ENCODE assay signal across 1 cellular context in the genomic region with DNA sequence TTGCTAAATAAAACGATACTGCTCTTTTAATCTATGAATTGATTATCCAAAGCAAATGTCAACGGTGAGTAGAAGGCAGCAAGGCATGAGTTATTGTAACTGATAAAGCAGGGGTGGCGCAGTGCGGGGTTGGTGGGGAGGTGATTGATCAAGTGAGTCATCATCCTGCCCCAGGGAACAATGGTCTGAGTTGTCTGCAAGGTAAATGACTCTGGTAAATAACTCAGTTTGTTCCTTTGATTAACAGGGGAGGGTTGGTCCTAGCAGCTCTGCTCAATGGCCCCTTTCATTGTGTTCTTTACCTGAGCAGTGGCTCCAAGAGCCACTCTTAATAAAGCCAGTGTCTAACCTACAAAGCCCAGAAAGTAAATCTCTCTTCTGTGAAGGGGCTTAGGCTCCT.
A peak's percentile ranks its signal among the peaks of the same experiment; 100 is the strongest.
TF ChIP-seq lines count a peak whose summit lies in the region.
"Not testable (repeated sequence)": the region's sequence is repeated elsewhere in the genome, so short reads cannot be mapped to it uniquely, and the experiment has no call there.

No MANE protein-coding gene starts in this region.

TF ChIP-seq in HepG2, 621 proteins besides CTCF, POLR2A, EP300 and RAD21 (continued from another document and continues in another):
- peak; percentile 86 for TF ChIP-seq TBX2 (CRISPR knock-in tag; IDR thresholded peaks at IDR 0.05; ENCODE audit: borderline replicate concordance)
- peak; percentile 59; the same call in 1 of the 2 replicates for TF ChIP-seq PATZ1 (CRISPR knock-in tag; IDR thresholded peaks at IDR 0.05)
- TF ChIP-seq HMG20A (CRISPR knock-in tag; IDR thresholded peaks at IDR 0.05; ENCODE audit: borderline replicate concordance) = peak; percentile 37; the same call in 1 of the 2 replicates
- TF ChIP-seq JUND (CRISPR knock-in tag; IDR thresholded peaks at IDR 0.05) = peak; percentile 90
- TF ChIP-seq ZNF317 (CRISPR knock-in tag; IDR thresholded peaks at IDR 0.05) = peak; percentile 19; the same call in 1 of the 2 replicates
- peak; percentile 64 for TF ChIP-seq TCF7 (IDR thresholded peaks at IDR 0.05; ENCODE audit: low read depth)
- peak; percentile 96 for TF ChIP-seq SOX5 (CRISPR knock-in tag; IDR thresholded peaks at IDR 0.05; ENCODE audit: borderline replicate concordance)
- TF ChIP-seq TEAD3 (CRISPR knock-in tag; optimal IDR thresholded peaks at IDR 0.05; ENCODE audit: borderline replicate concordance) = peak; percentile 18
- TF ChIP-seq, protein P1, sequence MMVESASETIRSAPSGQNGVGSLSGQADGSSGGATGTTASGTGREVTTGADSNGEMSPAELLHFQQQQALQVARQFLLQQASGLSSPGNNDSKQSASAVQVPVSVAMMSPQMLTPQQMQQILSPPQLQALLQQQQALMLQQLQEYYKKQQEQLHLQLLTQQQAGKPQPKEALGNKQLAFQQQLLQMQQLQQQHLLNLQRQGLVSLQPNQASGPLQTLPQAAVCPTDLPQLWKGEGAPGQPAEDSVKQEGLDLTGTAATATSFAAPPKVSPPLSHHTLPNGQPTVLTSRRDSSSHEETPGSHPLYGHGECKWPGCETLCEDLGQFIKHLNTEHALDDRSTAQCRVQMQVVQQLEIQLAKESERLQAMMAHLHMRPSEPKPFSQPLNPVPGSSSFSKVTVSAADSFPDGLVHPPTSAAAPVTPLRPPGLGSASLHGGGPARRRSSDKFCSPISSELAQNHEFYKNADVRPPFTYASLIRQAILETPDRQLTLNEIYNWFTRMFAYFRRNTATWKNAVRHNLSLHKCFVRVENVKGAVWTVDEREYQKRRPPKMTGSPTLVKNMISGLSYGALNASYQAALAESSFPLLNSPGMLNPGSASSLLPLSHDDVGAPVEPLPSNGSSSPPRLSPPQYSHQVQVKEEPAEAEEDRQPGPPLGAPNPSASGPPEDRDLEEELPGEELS (CRISPR knock-in tag; IDR thresholded peaks at IDR 0.05) = peak; percentile 86
- peak; percentile 75 for TF ChIP-seq ARID5B (CRISPR knock-in tag; IDR thresholded peaks at IDR 0.05)
- 0 out of 2 replicates have a peak, but pooled peaks have one; percentile 38 for TF ChIP-seq HNF1B (CRISPR knock-in tag; IDR thresholded peaks at IDR 0.05)
- peak; percentile 64 for TF ChIP-seq NCOA2 (CRISPR knock-in tag; IDR thresholded peaks at IDR 0.05)
- not testable (repeated sequence) for TF ChIP-seq FOXA1 (IDR thresholded peaks at IDR 0.05)
- TF ChIP-seq FOXA1 (CRISPR knock-in tag; IDR thresholded peaks at IDR 0.05) = peak; percentile 52
- TF ChIP-seq SP5 (CRISPR knock-in tag; IDR thresholded peaks at IDR 0.05; ENCODE audit: borderline replicate concordance, low read depth) = peak; percentile 78; the same call in 1 of the 2 replicates
- TF ChIP-seq MIXL1 (CRISPR knock-in tag; IDR thresholded peaks at IDR 0.05) = peak; percentile 77; the same call in 1 of the 2 replicates
- TF ChIP-seq JUNB (CRISPR knock-in tag; IDR thresholded peaks at IDR 0.05; ENCODE audit: borderline replicate concordance) = peak; percentile 90
- peak; percentile 60; the same call in 1 of the 2 replicates for TF ChIP-seq HNF1A (IDR thresholded peaks at IDR 0.05; ENCODE audit: low read depth)
- peak; percentile 14; the same call in 1 of the 2 replicates for TF ChIP-seq HNF1A (CRISPR knock-in tag; IDR thresholded peaks at IDR 0.05; ENCODE audit: borderline replicate concordance)
- TF ChIP-seq, protein P2, sequence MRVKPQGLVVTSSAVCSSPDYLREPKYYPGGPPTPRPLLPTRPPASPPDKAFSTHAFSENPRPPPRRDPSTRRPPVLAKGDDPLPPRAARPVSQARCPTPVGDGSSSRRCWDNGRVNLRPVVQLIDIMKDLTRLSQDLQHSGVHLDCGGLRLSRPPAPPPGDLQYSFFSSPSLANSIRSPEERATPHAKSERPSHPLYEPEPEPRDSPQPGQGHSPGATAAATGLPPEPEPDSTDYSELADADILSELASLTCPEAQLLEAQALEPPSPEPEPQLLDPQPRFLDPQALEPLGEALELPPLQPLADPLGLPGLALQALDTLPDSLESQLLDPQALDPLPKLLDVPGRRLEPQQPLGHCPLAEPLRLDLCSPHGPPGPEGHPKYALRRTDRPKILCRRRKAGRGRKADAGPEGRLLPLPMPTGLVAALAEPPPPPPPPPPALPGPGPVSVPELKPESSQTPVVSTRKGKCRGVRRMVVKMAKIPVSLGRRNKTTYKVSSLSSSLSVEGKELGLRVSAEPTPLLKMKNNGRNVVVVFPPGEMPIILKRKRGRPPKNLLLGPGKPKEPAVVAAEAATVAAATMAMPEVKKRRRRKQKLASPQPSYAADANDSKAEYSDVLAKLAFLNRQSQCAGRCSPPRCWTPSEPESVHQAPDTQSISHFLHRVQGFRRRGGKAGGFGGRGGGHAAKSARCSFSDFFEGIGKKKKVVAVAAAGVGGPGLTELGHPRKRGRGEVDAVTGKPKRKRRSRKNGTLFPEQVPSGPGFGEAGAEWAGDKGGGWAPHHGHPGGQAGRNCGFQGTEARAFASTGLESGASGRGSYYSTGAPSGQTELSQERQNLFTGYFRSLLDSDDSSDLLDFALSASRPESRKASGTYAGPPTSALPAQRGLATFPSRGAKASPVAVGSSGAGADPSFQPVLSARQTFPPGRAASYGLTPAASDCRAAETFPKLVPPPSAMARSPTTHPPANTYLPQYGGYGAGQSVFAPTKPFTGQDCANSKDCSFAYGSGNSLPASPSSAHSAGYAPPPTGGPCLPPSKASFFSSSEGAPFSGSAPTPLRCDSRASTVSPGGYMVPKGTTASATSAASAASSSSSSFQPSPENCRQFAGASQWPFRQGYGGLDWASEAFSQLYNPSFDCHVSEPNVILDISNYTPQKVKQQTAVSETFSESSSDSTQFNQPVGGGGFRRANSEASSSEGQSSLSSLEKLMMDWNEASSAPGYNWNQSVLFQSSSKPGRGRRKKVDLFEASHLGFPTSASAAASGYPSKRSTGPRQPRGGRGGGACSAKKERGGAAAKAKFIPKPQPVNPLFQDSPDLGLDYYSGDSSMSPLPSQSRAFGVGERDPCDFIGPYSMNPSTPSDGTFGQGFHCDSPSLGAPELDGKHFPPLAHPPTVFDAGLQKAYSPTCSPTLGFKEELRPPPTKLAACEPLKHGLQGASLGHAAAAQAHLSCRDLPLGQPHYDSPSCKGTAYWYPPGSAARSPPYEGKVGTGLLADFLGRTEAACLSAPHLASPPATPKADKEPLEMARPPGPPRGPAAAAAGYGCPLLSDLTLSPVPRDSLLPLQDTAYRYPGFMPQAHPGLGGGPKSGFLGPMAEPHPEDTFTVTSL (CRISPR knock-in tag; IDR thresholded peaks at IDR 0.05; ENCODE audit: borderline replicate concordance) = peak; percentile 62; the same call in 1 of the 2 replicates
- 0 out of 2 replicates have a peak, but pooled peaks have one; percentile 14 for TF ChIP-seq RFXAP (CRISPR knock-in tag; IDR thresholded peaks at IDR 0.05; ENCODE audit: borderline replicate concordance)
- TF ChIP-seq ATF3 (CRISPR knock-in tag; IDR thresholded peaks at IDR 0.05) = peak; percentile 88
- TF ChIP-seq FOXA3 (CRISPR knock-in tag; IDR thresholded peaks at IDR 0.05) = peak; percentile 75
- peak; percentile 79; the same call in 1 of the 2 replicates for TF ChIP-seq FOSL1 (CRISPR knock-in tag; IDR thresholded peaks at IDR 0.05; ENCODE audit: borderline replicate concordance)
- peak; percentile 40; the same call in 1 of the 2 replicates for TF ChIP-seq FOXO1 (CRISPR knock-in tag; IDR thresholded peaks at IDR 0.05)
- 0 out of 2 replicates have a peak, but pooled peaks have one; percentile 24 for TF ChIP-seq RARA (CRISPR knock-in tag; IDR thresholded peaks at IDR 0.05)
